In genomic region chr4:7753931-7754465, GRCh38 we compare ENCODE assay signal across 16 cellular contexts.
DNase-seq lines count a peak whose midpoint lies in the region; ATAC-seq and TF ChIP-seq lines count a peak whose summit lies in the region.
"Had no signal": no experiment of that assay in that cellular context is flagged by ENCODE, and none has a peak within 500 bp of the region (broad histone marks: within the 10 kb centered on the region; RNA-seq: fewer than 3 reads in every experiment).

No MANE protein-coding gene starts in this region.

- no peak for TF ChIP-seq CTCF in endothelial cell (IDR thresholded peaks at IDR 0.05; ENCODE audit: unreplicated experiment)
- TF ChIP-seq CTCF in tibial nerve (IDR thresholded peaks at IDR 0.05): no peak

- peaks cover 0 to 2% of the 10 kb centered on the region in 2 donors for H3K27me3 ChIP-seq in tibial nerve
- H3K27me3 ChIP-seq: SJCRH30 had no signal

- TF ChIP-seq POLR2A in tibial nerve (IDR thresholded peaks at IDR 0.05): no peak

- no peak overlapping the region for H3K27ac ChIP-seq in tibial nerve
- H3K27ac ChIP-seq: SJCRH30 had no signal

- peaks cover 8% of the 10 kb centered on the region for H3K27me3 Mint-ChIP-seq in endothelial cell (ENCODE audit: unreplicated experiment)

- no peaks in the 10 kb centered on the region for H3K9me3 ChIP-seq in tibial nerve
- H3K9me3 ChIP-seq: A549, SJCRH30 had no signal

- peak overlapping the region; percentile 53 for H3K27ac Mint-ChIP-seq in endothelial cell (ENCODE audit: unreplicated experiment)
- H3K27ac Mint-ChIP-seq: CD14-positive monocyte had no signal

- in situ Hi-C loops in ACHN (cut with HindIII; ENCODE audit: low pct_ligation_motif_present, low pct_unique_long_range_greater_than_20kb, low sequenced_read_pairs): no loop called here

- peaks cover 2% of the 10 kb centered on the region for H3K4me1 Mint-ChIP-seq in endothelial cell (ENCODE audit: unreplicated experiment)

- peaks cover 5% of the 10 kb centered on the region for H3K36me3 Mint-ChIP-seq in endothelial cell (ENCODE audit: low read depth, unreplicated experiment)
- H3K36me3 Mint-ChIP-seq: CD14-positive monocyte had no signal

- H3K9me3 Mint-ChIP-seq in endothelial cell (ENCODE audit: unreplicated experiment): no peaks in the 10 kb centered on the region
- H3K9me3 Mint-ChIP-seq: H9 had no signal

- no peak overlapping the region for H3K4me3 Mint-ChIP-seq in endothelial cell (ENCODE audit: unreplicated experiment)
- H3K4me3 Mint-ChIP-seq: CD14-positive monocyte, H9 had no signal

- ATAC-seq in esophagus mucosa: no peak

- peak; percentile 93 for DNase-seq in ACHN
- DNase-seq in DMS53 treated with DMSO at 0.1 percent for 48 hours (lab: John Stamatoyannopoulos, UW; ENCODE audit: unreplicated experiment): peak; percentile 34
- DNase-seq in OCI-M1 (lab: John Stamatoyannopoulos, UW): peak; percentile 28
- DNase-seq in endothelial cell (ENCODE audit: low spot score): no peak
- DNase-seq in COLO668 (lab: John Stamatoyannopoulos, UW; ENCODE audit: unreplicated experiment): no peak
- no peak for DNase-seq in globus pallidus (ENCODE audit: low spot score)
- DNase-seq in tibial nerve (ENCODE audit: low spot score in 2 of 2): no peak
- DNase-seq: H9, NCI-H1092, NCI-H1694 treated with DMSO at 0.1 percent for 48 hours, NCI-H446, SJCRH30, SW 1271 had no signal

- no peak overlapping the region for H3K4me3 ChIP-seq in tibial nerve
- H3K4me3 ChIP-seq: A549, SJCRH30 had no signal

- 82% methylated on average over 15 of the region's 15 CpGs for WGBS in tibial nerve, 2 donors

- no peaks in the 10 kb centered on the region for H3K36me3 ChIP-seq in tibial nerve
- H3K36me3 ChIP-seq: SJCRH30 had no signal

- TF ChIP-seq EP300 in tibial nerve (IDR thresholded peaks at IDR 0.05): no peak

- H3K4me1 ChIP-seq in tibial nerve: peaks cover 0 to 26% (median 5%) of the 10 kb centered on the region in 4 donors

Comparison
In these comparisons a context has a peak if more than half of its experiments do, and no peak if none do; other contexts are left out.
1. DNase-seq: peak in ACHN (single experiment), DMS53 treated with DMSO at 0.1 percent for 48 hours (single experiment) and OCI-M1 (single experiment); none in endothelial cell (single experiment), COLO668 (single experiment), globus pallidus (single experiment) and tibial nerve (0 of 2).